8 cellular contexts compared by ENCODE assay signal in genomic region chr2:168687314-168687713, GRCh38.
A peak's percentile ranks its signal among the peaks of the same experiment; 100 is the strongest.
DNase-seq lines count a peak whose midpoint lies in the region; ATAC-seq and TF ChIP-seq lines count a peak whose summit lies in the region.

No MANE protein-coding gene starts in this region.

- no peaks in the 10 kb centered on the region for H3K79me1 ChIP-seq in H9 (ENCODE audit: insufficient read depth, low read depth, low read length, poor library complexity, severe bottlenecking)

- H3K4me1 Mint-ChIP-seq in H9: peaks cover 14 to 16% of the 10 kb centered on the region in 2 experiments

- no peak overlapping the region for H2AK5ac ChIP-seq in H9 (ENCODE audit: insufficient read length, low read length)

- no peak overlapping the region for H3K4me3 ChIP-seq in BJ (ENCODE audit: low read depth, low read length)

- H3K27ac Mint-ChIP-seq in H9: no peak overlapping the region

- H3K4ac ChIP-seq in H9 (ENCODE audit: low read depth, low read length): no peak overlapping the region

- H2BK20ac ChIP-seq in H9 (ENCODE audit: low read depth, low read length, poor library complexity, severe bottlenecking): no peak overlapping the region

- H3T11ph ChIP-seq in H9 (ENCODE audit: low read length): no peak overlapping the region

- H3K4me2 ChIP-seq in H9 (ENCODE audit: insufficient read depth, insufficient read length, low read length): no peak overlapping the region

- H2BK120ac ChIP-seq in H9 (ENCODE audit: low read depth, low read length, poor library complexity, severe bottlenecking): no peak overlapping the region

- no peak overlapping the region for H4K5ac ChIP-seq in H9 (ENCODE audit: insufficient read length, low read depth, low read length)

- no peaks in the 10 kb centered on the region for H3K9me3 ChIP-seq in H9 (ENCODE audit: control insufficient read depth, low read depth, low read length)

- no peak overlapping the region for H2BK5ac ChIP-seq in H9 (ENCODE audit: insufficient read length, low read length)

- no CpG with 5 or more reads among the region's 3 CpGs for WGBS in H9 (ENCODE audit: extremely low coverage, insufficient read length, low lambda C conversion rate)

- H3K14ac ChIP-seq in H9 (ENCODE audit: insufficient read depth, low read length): no peak overlapping the region

- DNase-seq in BJ (ENCODE audit: low read depth) (no peak), H9 (no peak), amniotic epithelial cell (ENCODE audit: low read depth) (peak; percentile 58), left lobe of liver (ENCODE audit: low spot score) (no peak), inferior parietal cortex (ENCODE audit: extremely low spot score) (no peak), NOMO-1 treated with dmso at 0.1 percent for 144 hours (lab: John Stamatoyannopoulos, UW; ENCODE audit: unreplicated experiment) (no peak), GOT3 (lab: John Stamatoyannopoulos, UW) (no peak)

- no peaks in the 10 kb centered on the region for H3K9me3 Mint-ChIP-seq in H9

- no peaks in the 10 kb centered on the region; a peak in 1 of 7 replicates for H3K36me3 Mint-ChIP-seq in H9 (ENCODE audit: insufficient read depth in 1 of 3, low read depth in 3 of 3)

- H2BK15ac ChIP-seq in H9 (ENCODE audit: low read depth, low read length): no peak overlapping the region

- no peak overlapping the region for H3K27ac ChIP-seq in H9 (ENCODE audit: insufficient read length, low read depth, low read length)

- H3K4me3 Mint-ChIP-seq in H9: no peak overlapping the region

- H3K27me3 Mint-ChIP-seq in H9 (ENCODE audit: low read depth): no peaks in the 10 kb centered on the region

- H3K23me2 ChIP-seq in H9 (ENCODE audit: insufficient read length, low read depth, low read length, poor library complexity, severe bottlenecking): no peaks in the 10 kb centered on the region

- H4K8ac ChIP-seq in H9 (replicated peaks; ENCODE audit: insufficient read length, low read depth, low read length): no peak overlapping the region

- H4K91ac ChIP-seq in H9 (ENCODE audit: insufficient read length, low read depth, low read length): no peak overlapping the region

- H3K36me3 ChIP-seq in BJ (ENCODE audit: control insufficient read depth, insufficient read depth, low read length): no peaks in the 10 kb centered on the region

- no peak overlapping the region for H3K56ac ChIP-seq in H9 (ENCODE audit: insufficient read length, low read depth, low read length)

- H3K23ac ChIP-seq in H9 (ENCODE audit: insufficient read length, low read depth, low read length): no peak overlapping the region

- H4K20me1 ChIP-seq in H9 (ENCODE audit: control insufficient read depth, insufficient read depth, insufficient read length): no peaks in the 10 kb centered on the region

- H3K4me1 ChIP-seq in H9 (ENCODE audit: insufficient read depth, low read length): no peaks in the 10 kb centered on the region; the same call in 1 of the 2 replicates

- no peaks in the 10 kb centered on the region for H3K27me3 ChIP-seq in BJ (ENCODE audit: control insufficient read depth, insufficient read depth, low read length)
- no peaks in the 10 kb centered on the region; the same call in 1 of the 2 replicates for H3K27me3 ChIP-seq in H9 (ENCODE audit: insufficient read depth, low read length)

- H3K9ac ChIP-seq in H9 (ENCODE audit: extremely low read depth, insufficient read length, low read length): no peak overlapping the region

- POLR2A ChIA-PET in BJ (lab: Charles Lee): no interaction called here

- peak; percentile 20; the same call in 1 of the 2 replicates for TF ChIP-seq CTCF in BJ (IDR thresholded peaks at IDR 0.05; ENCODE audit: insufficient read depth, low read depth, low read length)
- peak; percentile 44; the same call in 1 of the 3 replicates for TF ChIP-seq CTCF in H9 (conservative IDR thresholded peaks at IDR 0.05)

- H2AFZ ChIP-seq in H9 (ENCODE audit: low read length): no peak overlapping the region

- no peak overlapping the region for H3K18ac ChIP-seq in H9 (ENCODE audit: insufficient read length, low read depth, low read length)

- ATAC-seq in left lobe of liver (peak; percentile 73), GM18511 (IDR thresholded peaks at IDR 0.05; ENCODE audit: unreplicated experiment) (no peak)

- no peak overlapping the region for H2BK12ac ChIP-seq in H9 (ENCODE audit: insufficient read length, low read depth, low read length)

- H3K79me2 ChIP-seq in H9 (ENCODE audit: insufficient read depth, low read length): no peaks in the 10 kb centered on the region

- CTCF ChIA-PET in BJ (lab: Yijun Ruan, JAX): interaction anchor here (0.7 to 4.4 kb wide), 12 partner anchors 10 to 343 kb away, joined by 3 to 40 read pairs (median 4); no protein-coding TSS in a partner anchor
